ENCODE assay signal across 20 cellular contexts in genomic region chr9:124698265-124698664, GRCh38.
DNase-seq lines count a peak whose midpoint lies in the region; ATAC-seq and TF ChIP-seq lines count a peak whose summit lies in the region.
"Had no signal": no experiment of that assay in that cellular context is flagged by ENCODE, and none has a peak within 500 bp of the region (broad histone marks: within the 10 kb centered on the region; RNA-seq: fewer than 3 reads in every experiment).

No MANE protein-coding gene starts in this region.

- H3K36me3 Mint-ChIP-seq in chondrocyte (ENCODE audit: low read depth), result peaks cover 8% of the 10 kb centered on the region

- H3K4me1 ChIP-seq in mesendoderm (ENCODE audit: control insufficient read depth, low read depth, low read length) (peaks cover 5% of the 10 kb centered on the region), vagina (no peaks in the 10 kb centered on the region)
- H3K4me1 ChIP-seq: suprapubic skin had no signal

- H3K4me3 Mint-ChIP-seq in chondrocyte (ENCODE audit: unreplicated experiment), result no peak overlapping the region
- H3K4me3 Mint-ChIP-seq: activated T-cell treated with anti-CD3 and anti-CD28 coated beads, Interleukin-2, amount 50 U/mL, for 72 hours had no signal

- peaks cover 60% of the 10 kb centered on the region for H3K4me1 Mint-ChIP-seq in chondrocyte (ENCODE audit: low read depth)

- H4K8ac ChIP-seq in mesendoderm (ENCODE audit: low read depth, low read length), result no peak overlapping the region

- H3K27ac Mint-ChIP-seq in chondrocyte (ENCODE audit: unreplicated experiment), result peak overlapping the region; percentile 98
- H3K27ac Mint-ChIP-seq: activated T-cell treated with anti-CD3 and anti-CD28 coated beads, Interleukin-2, amount 50 U/mL, for 72 hours had no signal

- peaks cover 2% of the 10 kb centered on the region for H3K79me2 ChIP-seq in mesendoderm (ENCODE audit: control insufficient read depth, insufficient read depth, low read length)

- H3K36me3 ChIP-seq in mesendoderm (ENCODE audit: control insufficient read depth, insufficient read depth, low read length) (no peaks in the 10 kb centered on the region), vagina (no peaks in the 10 kb centered on the region)
- H3K36me3 ChIP-seq: neutrophil, suprapubic skin had no signal

- H3K4me3 ChIP-seq in mesendoderm (ENCODE audit: low read length) (no peak overlapping the region), vagina (no peak overlapping the region)
- H3K4me3 ChIP-seq: suprapubic skin had no signal

- H3K9ac ChIP-seq in mesendoderm (ENCODE audit: low read length), result no peak overlapping the region

- no peak overlapping the region for H3K23ac ChIP-seq in mesendoderm (ENCODE audit: low read length)

- H3K9me3 ChIP-seq in vagina, result no peaks in the 10 kb centered on the region
- H3K9me3 ChIP-seq: neutrophil, suprapubic skin had no signal

- H3K4ac ChIP-seq in mesendoderm (ENCODE audit: low read depth, low read length), result no peak overlapping the region

- TF ChIP-seq CTCF in chondrocyte (IDR thresholded peaks at IDR 0.05) (no peak), vagina (IDR thresholded peaks at IDR 0.05) (no peak)

- peak overlapping the region; percentile 9 for H3K56ac ChIP-seq in mesendoderm (ENCODE audit: low read length)

- no peak overlapping the region for H4K5ac ChIP-seq in mesendoderm (ENCODE audit: low read length)

- TF ChIP-seq POLR2A in vagina (IDR thresholded peaks at IDR 0.05), result no peak

- no peak overlapping the region for H3K4me2 ChIP-seq in mesendoderm (ENCODE audit: low read length)

- no peak overlapping the region for H3K27ac ChIP-seq in mesendoderm (ENCODE audit: low read depth, low read length)
- H3K27ac ChIP-seq in vagina, result no peak overlapping the region
- H3K27ac ChIP-seq: neutrophil, suprapubic skin had no signal

- H2AK5ac ChIP-seq in mesendoderm (ENCODE audit: low read length), result no peak overlapping the region

- H3K27me3 ChIP-seq in mesendoderm (ENCODE audit: insufficient read depth, low read length, poor library complexity) (no peaks in the 10 kb centered on the region), vagina (no peaks in the 10 kb centered on the region)
- H3K27me3 ChIP-seq: neutrophil, suprapubic skin had no signal

- H3K27me3 Mint-ChIP-seq in chondrocyte (ENCODE audit: low read depth), result no peaks in the 10 kb centered on the region

- no peak overlapping the region for H2BK120ac ChIP-seq in mesendoderm (ENCODE audit: low read depth, low read length)

- H2BK15ac ChIP-seq in mesendoderm (replicated peaks; ENCODE audit: low read depth), result no peak overlapping the region

- DNase-seq in A172 (ENCODE audit: low spot score) (peak; percentile 64), NCI-H226 (peak; percentile 61), chondrocyte (ENCODE audit: low spot score) (no peak), mesendoderm (peak; percentile 47), iPS-NIHi11 (ENCODE audit: low spot score) (no peak), vagina (ENCODE audit: extremely low spot score in 2 of 2) (no peak)
- DNase-seq in central memory CD4-positive, alpha-beta T cell, result no peak
- DNase-seq: activated CD4-positive, alpha-beta T cell treated with anti-CD3 and anti-CD28 coated beads for 1 hour; activated T-cell treated with anti-CD3 and anti-CD28 coated beads, Interleukin-2, amount 50 U/mL, for 72 hours; anterior cingulate cortex; effector memory CD4-positive, alpha-beta T cell; head of caudate nucleus; left colon; NCI-H1105 treated with DMSO at 0.1 percent for 48 hours; OCI-M1; stimulated activated CD4-positive, alpha-beta T cell treated with anti-CD3 and anti-CD28 coated beads, Interleukin-12 subunit alpha, Interleukin-12 subunit beta, amount 100 ng/mL, for 4 hours; T-helper 1 cell had no signal

- H3K9me3 Mint-ChIP-seq in chondrocyte (ENCODE audit: low read depth), result peaks cover 6% of the 10 kb centered on the region
- H3K9me3 Mint-ChIP-seq: activated T-cell treated with anti-CD3 and anti-CD28 coated beads, Interleukin-2, amount 50 U/mL, for 72 hours had no signal

- H3K79me1 ChIP-seq in mesendoderm (ENCODE audit: low read length), result peaks cover 1% of the 10 kb centered on the region

- ATAC-seq in HG02678 (IDR thresholded peaks at IDR 0.05; ENCODE audit: unreplicated experiment), result no peak
- ATAC-seq: activated T-cell treated with anti-CD3 and anti-CD28 coated beads, Interleukin-2, amount 50 U/mL, for 72 hours; left colon had no signal

- H3K18ac ChIP-seq in mesendoderm (ENCODE audit: low read length), result no peak overlapping the region

- H2BK5ac ChIP-seq in mesendoderm (ENCODE audit: low read length), result no peak overlapping the region

- intact Hi-C loops in vagina (cut with DNase I), result no loop called here

- 83% methylated on average over 1 of the region's 6 CpGs for WGBS in mesendoderm (ENCODE audit: extremely low coverage, insufficient coverage, low lambda C conversion rate)

Comparison
In these comparisons a context has a peak if more than half of its experiments do, and no peak if none do; other contexts are left out.
1. DNase-seq: peak in A172 (single experiment), NCI-H226 (single experiment) and mesendoderm (single experiment); none in chondrocyte (single experiment), central memory CD4-positive, alpha-beta T cell (single experiment), iPS-NIHi11 (single experiment) and vagina (0 of 2).